ENCODE assay signal across 16 cellular contexts in genomic region chr2:71592181-71592711, GRCh38.
DNase-seq lines count a peak whose midpoint lies in the region; ATAC-seq and TF ChIP-seq lines count a peak whose summit lies in the region.
"Had no signal": no experiment of that assay in that cellular context is flagged by ENCODE, and none has a peak within 500 bp of the region (broad histone marks: within the 10 kb centered on the region; RNA-seq: fewer than 3 reads in every experiment).

No MANE protein-coding gene starts in this region.

- no peak overlapping the region for H3K4me3 Mint-ChIP-seq in osteocyte (ENCODE audit: unreplicated experiment)
- H3K4me3 Mint-ChIP-seq: activated T-helper 1 cell treated with anti-CD3 and anti-CD28 coated beads, Interleukin-12 subunit alpha, Interleukin-12 subunit beta, Interleukin-2, Interleukin-4 antibody, amounts not matched to agents 30 ng/mL and 10 ng/mL and 1 ng/mL, durations not matched to agents 14 hours and 24 hours and 36 hours; natural killer cell had no signal

- H3K27me3 Mint-ChIP-seq in osteocyte (ENCODE audit: unreplicated experiment), result no peaks in the 10 kb centered on the region

- H3K9me3 Mint-ChIP-seq in osteocyte (ENCODE audit: unreplicated experiment), result no peaks in the 10 kb centered on the region
- H3K9me3 Mint-ChIP-seq: activated T-helper 1 cell treated with anti-CD3 and anti-CD28 coated beads, Interleukin-12 subunit alpha, Interleukin-12 subunit beta, Interleukin-2, Interleukin-4 antibody, amounts not matched to agents 30 ng/mL and 10 ng/mL and 1 ng/mL, durations not matched to agents 14 hours and 24 hours and 36 hours; natural killer cell had no signal

- peaks cover 32% of the 10 kb centered on the region for H3K4me1 Mint-ChIP-seq in osteocyte (ENCODE audit: unreplicated experiment)

- peak in 10 of 14 donors; percentile 27 to 88 (median 78) for DNase-seq in C1 segment of cervical spinal cord (lab: John Stamatoyannopoulos, UW)
- peak; percentile 82 for DNase-seq in SK-MEL-5 (ENCODE audit: low read depth, low spot score)
- DNase-seq in hippocampal formation (lab: John Stamatoyannopoulos, UW), result peak; percentile 51 to 76
- DNase-seq in osteocyte (ENCODE audit: extremely low spot score, unreplicated experiment), result no peak
- no peak for DNase-seq in GM13977 (ENCODE audit: low spot score)
- DNase-seq in NCI-H1048 (lab: John Stamatoyannopoulos, UW), result no peak
- DNase-seq: activated CD4-positive, alpha-beta T cell treated with anti-CD3 and anti-CD28 coated beads, Interleukin-2, amount 50 U/mL, for 1 hour; effector CD4-positive, alpha-beta T cell; kidney; natural killer cell; NCI-H187; NCI-H774; T-helper 9 cell had no signal

- in situ Hi-C loops in SK-MEL-5 (cut with HindIII; ENCODE audit: low pct_unique_long_range_greater_than_20kb, low sequenced_read_pairs), result no loop called here
- in situ Hi-C loops in GM13977 (cut with MboI; ENCODE audit: low pct_unique_long_range_greater_than_20kb, low sequenced_read_pairs, unreplicated experiment), result no loop called here

- ATAC-seq in GM21723 (IDR thresholded peaks at IDR 0.05; ENCODE audit: unreplicated experiment) (no peak), HG02852 (IDR thresholded peaks at IDR 0.05; ENCODE audit: unreplicated experiment) (no peak)
- ATAC-seq: natural killer cell had no signal

- TF ChIP-seq CTCF in osteocyte (IDR thresholded peaks at IDR 0.05), result no peak
- no peak for TF ChIP-seq CTCF in GM13977 (IDR thresholded peaks at IDR 0.05; ENCODE audit: extremely low read depth, insufficient read depth, missing control alignments)

- H3K36me3 Mint-ChIP-seq in osteocyte (ENCODE audit: unreplicated experiment), result peaks cover 16% of the 10 kb centered on the region
- H3K36me3 Mint-ChIP-seq: natural killer cell had no signal

- peak overlapping the region; percentile 41 for H3K27ac Mint-ChIP-seq in osteocyte (ENCODE audit: unreplicated experiment)
- H3K27ac Mint-ChIP-seq: activated T-helper 1 cell treated with anti-CD3 and anti-CD28 coated beads, Interleukin-12 subunit alpha, Interleukin-12 subunit beta, Interleukin-2, Interleukin-4 antibody, amounts not matched to agents 30 ng/mL and 10 ng/mL and 1 ng/mL, durations not matched to agents 14 hours and 24 hours and 36 hours; natural killer cell had no signal

Comparison
In these comparisons a context has a peak if more than half of its experiments do, and no peak if none do; other contexts are left out.
1. DNase-seq: peak in C1 segment of cervical spinal cord (10 of 14), SK-MEL-5 (single experiment) and hippocampal formation (2 of 2); none in osteocyte (single experiment), GM13977 (single experiment) and NCI-H1048 (single experiment).